Comparison of ENCODE assay signal across 8 cellular contexts in genomic region chr1:114669562-114670082, GRCh38. TPM values are rescaled to one million over a fixed set of nuclear protein-coding genes. Genes with fewer than 3 reads are reported as not detected.
A peak's percentile ranks its signal among the peaks of the same experiment; 100 is the strongest.
DNase-seq lines count a peak whose midpoint lies in the region; ATAC-seq and TF ChIP-seq lines count a peak whose summit lies in the region.

DENND2C (minus strand) TSS chr1:114670049; CDS start chr1:114625984, 44,065 bp downstream.

- peak; percentile 67 for ATAC-seq in GM19438 (IDR thresholded peaks at IDR 0.05; ENCODE audit: low read depth, unreplicated experiment)
- ATAC-seq in HG03442 (IDR thresholded peaks at IDR 0.05; ENCODE audit: unreplicated experiment), result peak; percentile 45
- peak; percentile 67 for ATAC-seq in activated naive CD8-positive, alpha-beta T cell treated with anti-CD3 and anti-CD28 coated beads, Interleukin-2, amount 50 U/mL, for 24 hours

- peaks cover 8% of the 10 kb centered on the region for H3K4me1 Mint-ChIP-seq in Calu3 (ENCODE audit: low read depth, unreplicated experiment)
- peaks cover 9% of the 10 kb centered on the region for H3K4me1 Mint-ChIP-seq in activated naive CD8-positive, alpha-beta T cell treated with anti-CD3 and anti-CD28 coated beads, Interleukin-2, amount 50 U/mL, for 24 hours

- H3K4me3 ChIP-seq in stomach, result peak within 1 kb of the TSS; percentile 61 to 86 (median 64)

- intact Hi-C loops in Calu3 (cut with micrococcal nuclease; ENCODE audit: unreplicated experiment) (loop anchor here (2.0 kb wide), 2 partner anchors 49 to 323 kb away; no protein-coding TSS in a partner anchor), stomach (cut with DNase I; ENCODE audit: low total_unique reads) (no loop called here)

- no peaks in the 10 kb centered on the region for H3K27me3 ChIP-seq in stomach

- peaks cover 4% of the 10 kb centered on the region for H3K27me3 Mint-ChIP-seq in Calu3 (ENCODE audit: unreplicated experiment)
- peaks cover 5% of the 10 kb centered on the region for H3K27me3 Mint-ChIP-seq in activated naive CD8-positive, alpha-beta T cell treated with anti-CD3 and anti-CD28 coated beads, Interleukin-2, amount 50 U/mL, for 24 hours

- no peak for TF ChIP-seq POLR2A in stomach (IDR thresholded peaks at IDR 0.05)

- BruUV-seq in Calu3 (replicated peaks; lab: Mats Ljungman, UMichigan), result TSS peak; percentile 61

- no peak for DNase-seq in Calu3
- DNase-seq in activated naive CD8-positive, alpha-beta T cell treated with anti-CD3 and anti-CD28 coated beads, Interleukin-2, amount 50 U/mL, for 24 hours, result no peak
- DNase-seq in iPS-NIHi7 (ENCODE audit: extremely low spot score), result peak; percentile 77
- DNase-seq in stomach, result no peak
- no peak for DNase-seq in cerebellar cortex (ENCODE audit: low spot score)
- DNase-seq in COLO668 (lab: John Stamatoyannopoulos, UW; ENCODE audit: unreplicated experiment), result no peak

- no peaks in the 10 kb centered on the region for H3K36me3 ChIP-seq in stomach

- no peak for TF ChIP-seq EP300 in stomach (IDR thresholded peaks at IDR 0.05)

- peak within 1 kb of the TSS; percentile 59 for H3K27ac Mint-ChIP-seq in Calu3 (ENCODE audit: unreplicated experiment)
- no peak within 1 kb of the TSS for H3K27ac Mint-ChIP-seq in activated naive CD8-positive, alpha-beta T cell treated with anti-CD3 and anti-CD28 coated beads, Interleukin-2, amount 50 U/mL, for 24 hours

- CTCF ChIA-PET in Calu3 (lab: Charles Lee), result interaction anchor here (0.6 to 1.8 kb wide), 3 partner anchors 8 to 34 kb away, joined by 3 to 14 read pairs (median 10); partner anchors contain the start of gene AMPD1

- TF ChIP-seq CTCF in Calu3 (IDR thresholded peaks at IDR 0.05; ENCODE audit: unreplicated experiment) (no peak), stomach (IDR thresholded peaks at IDR 0.05) (no peak)

- peaks cover 12% of the 10 kb centered on the region for H3K36me3 Mint-ChIP-seq in Calu3 (ENCODE audit: insufficient read depth, unreplicated experiment)
- H3K36me3 Mint-ChIP-seq in activated naive CD8-positive, alpha-beta T cell treated with anti-CD3 and anti-CD28 coated beads, Interleukin-2, amount 50 U/mL, for 24 hours (ENCODE audit: low read depth), result no peaks in the 10 kb centered on the region

- peak within 1 kb of the TSS; percentile 75 for H3K4me3 Mint-ChIP-seq in Calu3 (ENCODE audit: low read depth, unreplicated experiment)
- H3K4me3 Mint-ChIP-seq in activated naive CD8-positive, alpha-beta T cell treated with anti-CD3 and anti-CD28 coated beads, Interleukin-2, amount 50 U/mL, for 24 hours, result peak within 1 kb of the TSS; percentile 81

- WGBS in stomach, 5 donors, result 0 to 1% (median 1%) methylated on average over 22 to 50 of the region's 50 CpGs

- H3K4me1 ChIP-seq in stomach, result peaks cover 6 to 23% (median 13%) of the 10 kb centered on the region in 4 donors

- no peaks in the 10 kb centered on the region for H3K9me3 Mint-ChIP-seq in Calu3 (ENCODE audit: low read depth, unreplicated experiment)
- H3K9me3 Mint-ChIP-seq in activated naive CD8-positive, alpha-beta T cell treated with anti-CD3 and anti-CD28 coated beads, Interleukin-2, amount 50 U/mL, for 24 hours, result no peaks in the 10 kb centered on the region

- peak within 1 kb of the TSS; percentile 78 to 89 (median 82) for H3K27ac ChIP-seq in stomach

- no peaks in the 10 kb centered on the region for H3K9me3 ChIP-seq in stomach

RNA-seq across cellular contexts. Expression of gene DENND2C, which starts in this region (rescaled TPM):
- 1.2 and 1.3 TPM in 2 replicates for total RNA-seq in Calu3 (2022)
- 1 to 10 TPM in 4 of 5 donors, under 1 TPM in 1; 0.89 to 5.3 (median 3.6) TPM for total RNA-seq in stomach
- 1 to 10 TPM in 2 of 3 donors, under 1 TPM in 1; 0.93 to 7.3 (median 1.2) TPM for polyA plus RNA-seq in stomach
